In the genomic region with DNA sequence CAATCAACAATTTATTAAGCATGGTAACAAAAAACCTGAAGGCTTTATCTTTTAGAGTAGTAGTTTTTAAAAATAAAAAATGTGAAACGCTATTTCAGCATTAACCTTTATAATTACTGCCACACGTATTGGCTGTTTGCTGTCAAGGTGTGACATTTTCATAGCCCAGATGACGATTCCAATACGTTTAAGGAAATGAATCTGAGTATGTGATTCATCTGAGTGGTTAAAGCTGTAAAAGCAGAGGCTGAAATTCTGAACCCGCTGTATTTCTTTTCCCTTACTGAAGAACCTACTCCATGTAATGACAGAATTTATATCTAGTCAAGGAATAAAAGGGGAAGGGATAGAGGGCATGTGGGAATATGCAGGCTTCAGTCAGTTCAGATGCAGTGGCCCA, we compare ENCODE assay signal across 1 cellular context.
TF ChIP-seq lines count a peak whose summit lies in the region.

No MANE protein-coding gene starts in this region.

TF ChIP-seq in WTC11, 78 proteins besides CTCF, POLR2A, EP300 and RAD21 (continued from another document):
- TF ChIP-seq, protein P1, sequence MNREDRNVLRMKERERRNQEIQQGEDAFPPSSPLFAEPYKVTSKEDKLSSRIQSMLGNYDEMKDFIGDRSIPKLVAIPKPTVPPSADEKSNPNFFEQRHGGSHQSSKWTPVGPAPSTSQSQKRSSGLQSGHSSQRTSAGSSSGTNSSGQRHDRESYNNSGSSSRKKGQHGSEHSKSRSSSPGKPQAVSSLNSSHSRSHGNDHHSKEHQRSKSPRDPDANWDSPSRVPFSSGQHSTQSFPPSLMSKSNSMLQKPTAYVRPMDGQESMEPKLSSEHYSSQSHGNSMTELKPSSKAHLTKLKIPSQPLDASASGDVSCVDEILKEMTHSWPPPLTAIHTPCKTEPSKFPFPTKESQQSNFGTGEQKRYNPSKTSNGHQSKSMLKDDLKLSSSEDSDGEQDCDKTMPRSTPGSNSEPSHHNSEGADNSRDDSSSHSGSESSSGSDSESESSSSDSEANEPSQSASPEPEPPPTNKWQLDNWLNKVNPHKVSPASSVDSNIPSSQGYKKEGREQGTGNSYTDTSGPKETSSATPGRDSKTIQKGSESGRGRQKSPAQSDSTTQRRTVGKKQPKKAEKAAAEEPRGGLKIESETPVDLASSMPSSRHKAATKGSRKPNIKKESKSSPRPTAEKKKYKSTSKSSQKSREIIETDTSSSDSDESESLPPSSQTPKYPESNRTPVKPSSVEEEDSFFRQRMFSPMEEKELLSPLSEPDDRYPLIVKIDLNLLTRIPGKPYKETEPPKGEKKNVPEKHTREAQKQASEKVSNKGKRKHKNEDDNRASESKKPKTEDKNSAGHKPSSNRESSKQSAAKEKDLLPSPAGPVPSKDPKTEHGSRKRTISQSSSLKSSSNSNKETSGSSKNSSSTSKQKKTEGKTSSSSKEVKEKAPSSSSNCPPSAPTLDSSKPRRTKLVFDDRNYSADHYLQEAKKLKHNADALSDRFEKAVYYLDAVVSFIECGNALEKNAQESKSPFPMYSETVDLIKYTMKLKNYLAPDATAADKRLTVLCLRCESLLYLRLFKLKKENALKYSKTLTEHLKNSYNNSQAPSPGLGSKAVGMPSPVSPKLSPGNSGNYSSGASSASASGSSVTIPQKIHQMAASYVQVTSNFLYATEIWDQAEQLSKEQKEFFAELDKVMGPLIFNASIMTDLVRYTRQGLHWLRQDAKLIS (CRISPR knock-in tag; IDR thresholded peaks at IDR 0.05; ENCODE audit: borderline replicate concordance), result no peak
- TF ChIP-seq, protein P2, sequence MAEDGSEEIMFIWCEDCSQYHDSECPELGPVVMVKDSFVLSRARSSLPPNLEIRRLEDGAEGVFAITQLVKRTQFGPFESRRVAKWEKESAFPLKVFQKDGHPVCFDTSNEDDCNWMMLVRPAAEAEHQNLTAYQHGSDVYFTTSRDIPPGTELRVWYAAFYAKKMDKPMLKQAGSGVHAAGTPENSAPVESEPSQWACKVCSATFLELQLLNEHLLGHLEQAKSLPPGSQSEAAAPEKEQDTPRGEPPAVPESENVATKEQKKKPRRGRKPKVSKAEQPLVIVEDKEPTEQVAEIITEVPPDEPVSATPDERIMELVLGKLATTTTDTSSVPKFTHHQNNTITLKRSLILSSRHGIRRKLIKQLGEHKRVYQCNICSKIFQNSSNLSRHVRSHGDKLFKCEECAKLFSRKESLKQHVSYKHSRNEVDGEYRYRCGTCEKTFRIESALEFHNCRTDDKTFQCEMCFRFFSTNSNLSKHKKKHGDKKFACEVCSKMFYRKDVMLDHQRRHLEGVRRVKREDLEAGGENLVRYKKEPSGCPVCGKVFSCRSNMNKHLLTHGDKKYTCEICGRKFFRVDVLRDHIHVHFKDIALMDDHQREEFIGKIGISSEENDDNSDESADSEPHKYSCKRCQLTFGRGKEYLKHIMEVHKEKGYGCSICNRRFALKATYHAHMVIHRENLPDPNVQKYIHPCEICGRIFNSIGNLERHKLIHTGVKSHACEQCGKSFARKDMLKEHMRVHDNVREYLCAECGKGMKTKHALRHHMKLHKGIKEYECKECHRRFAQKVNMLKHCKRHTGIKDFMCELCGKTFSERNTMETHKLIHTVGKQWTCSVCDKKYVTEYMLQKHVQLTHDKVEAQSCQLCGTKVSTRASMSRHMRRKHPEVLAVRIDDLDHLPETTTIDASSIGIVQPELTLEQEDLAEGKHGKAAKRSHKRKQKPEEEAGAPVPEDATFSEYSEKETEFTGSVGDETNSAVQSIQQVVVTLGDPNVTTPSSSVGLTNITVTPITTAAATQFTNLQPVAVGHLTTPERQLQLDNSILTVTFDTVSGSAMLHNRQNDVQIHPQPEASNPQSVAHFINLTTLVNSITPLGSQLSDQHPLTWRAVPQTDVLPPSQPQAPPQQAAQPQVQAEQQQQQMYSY (CRISPR knock-in tag; IDR thresholded peaks at IDR 0.05), result no peak
- TF ChIP-seq, protein P3, sequence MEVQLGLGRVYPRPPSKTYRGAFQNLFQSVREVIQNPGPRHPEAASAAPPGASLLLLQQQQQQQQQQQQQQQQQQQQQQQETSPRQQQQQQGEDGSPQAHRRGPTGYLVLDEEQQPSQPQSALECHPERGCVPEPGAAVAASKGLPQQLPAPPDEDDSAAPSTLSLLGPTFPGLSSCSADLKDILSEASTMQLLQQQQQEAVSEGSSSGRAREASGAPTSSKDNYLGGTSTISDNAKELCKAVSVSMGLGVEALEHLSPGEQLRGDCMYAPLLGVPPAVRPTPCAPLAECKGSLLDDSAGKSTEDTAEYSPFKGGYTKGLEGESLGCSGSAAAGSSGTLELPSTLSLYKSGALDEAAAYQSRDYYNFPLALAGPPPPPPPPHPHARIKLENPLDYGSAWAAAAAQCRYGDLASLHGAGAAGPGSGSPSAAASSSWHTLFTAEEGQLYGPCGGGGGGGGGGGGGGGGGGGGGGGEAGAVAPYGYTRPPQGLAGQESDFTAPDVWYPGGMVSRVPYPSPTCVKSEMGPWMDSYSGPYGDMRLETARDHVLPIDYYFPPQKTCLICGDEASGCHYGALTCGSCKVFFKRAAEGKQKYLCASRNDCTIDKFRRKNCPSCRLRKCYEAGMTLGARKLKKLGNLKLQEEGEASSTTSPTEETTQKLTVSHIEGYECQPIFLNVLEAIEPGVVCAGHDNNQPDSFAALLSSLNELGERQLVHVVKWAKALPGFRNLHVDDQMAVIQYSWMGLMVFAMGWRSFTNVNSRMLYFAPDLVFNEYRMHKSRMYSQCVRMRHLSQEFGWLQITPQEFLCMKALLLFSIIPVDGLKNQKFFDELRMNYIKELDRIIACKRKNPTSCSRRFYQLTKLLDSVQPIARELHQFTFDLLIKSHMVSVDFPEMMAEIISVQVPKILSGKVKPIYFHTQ (CRISPR knock-in tag; IDR thresholded peaks at IDR 0.05), result no peak
- TF ChIP-seq, protein P4, sequence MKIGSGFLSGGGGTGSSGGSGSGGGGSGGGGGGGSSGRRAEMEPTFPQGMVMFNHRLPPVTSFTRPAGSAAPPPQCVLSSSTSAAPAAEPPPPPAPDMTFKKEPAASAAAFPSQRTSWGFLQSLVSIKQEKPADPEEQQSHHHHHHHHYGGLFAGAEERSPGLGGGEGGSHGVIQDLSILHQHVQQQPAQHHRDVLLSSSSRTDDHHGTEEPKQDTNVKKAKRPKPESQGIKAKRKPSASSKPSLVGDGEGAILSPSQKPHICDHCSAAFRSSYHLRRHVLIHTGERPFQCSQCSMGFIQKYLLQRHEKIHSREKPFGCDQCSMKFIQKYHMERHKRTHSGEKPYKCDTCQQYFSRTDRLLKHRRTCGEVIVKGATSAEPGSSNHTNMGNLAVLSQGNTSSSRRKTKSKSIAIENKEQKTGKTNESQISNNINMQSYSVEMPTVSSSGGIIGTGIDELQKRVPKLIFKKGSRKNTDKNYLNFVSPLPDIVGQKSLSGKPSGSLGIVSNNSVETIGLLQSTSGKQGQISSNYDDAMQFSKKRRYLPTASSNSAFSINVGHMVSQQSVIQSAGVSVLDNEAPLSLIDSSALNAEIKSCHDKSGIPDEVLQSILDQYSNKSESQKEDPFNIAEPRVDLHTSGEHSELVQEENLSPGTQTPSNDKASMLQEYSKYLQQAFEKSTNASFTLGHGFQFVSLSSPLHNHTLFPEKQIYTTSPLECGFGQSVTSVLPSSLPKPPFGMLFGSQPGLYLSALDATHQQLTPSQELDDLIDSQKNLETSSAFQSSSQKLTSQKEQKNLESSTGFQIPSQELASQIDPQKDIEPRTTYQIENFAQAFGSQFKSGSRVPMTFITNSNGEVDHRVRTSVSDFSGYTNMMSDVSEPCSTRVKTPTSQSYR (CRISPR knock-in tag; IDR thresholded peaks at IDR 0.05), result no peak
- no peak for TF ChIP-seq TEAD1 (CRISPR knock-in tag; IDR thresholded peaks at IDR 0.05)
- TF ChIP-seq ZNF423 (CRISPR knock-in tag; IDR thresholded peaks at IDR 0.05), result no peak
- TF ChIP-seq SMAD3 (CRISPR knock-in tag; IDR thresholded peaks at IDR 0.05; ENCODE audit: borderline replicate concordance), result no peak
- TF ChIP-seq, protein P5, sequence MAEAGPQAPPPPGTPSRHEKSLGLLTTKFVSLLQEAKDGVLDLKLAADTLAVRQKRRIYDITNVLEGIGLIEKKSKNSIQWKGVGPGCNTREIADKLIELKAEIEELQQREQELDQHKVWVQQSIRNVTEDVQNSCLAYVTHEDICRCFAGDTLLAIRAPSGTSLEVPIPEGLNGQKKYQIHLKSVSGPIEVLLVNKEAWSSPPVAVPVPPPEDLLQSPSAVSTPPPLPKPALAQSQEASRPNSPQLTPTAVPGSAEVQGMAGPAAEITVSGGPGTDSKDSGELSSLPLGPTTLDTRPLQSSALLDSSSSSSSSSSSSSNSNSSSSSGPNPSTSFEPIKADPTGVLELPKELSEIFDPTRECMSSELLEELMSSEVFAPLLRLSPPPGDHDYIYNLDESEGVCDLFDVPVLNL (CRISPR knock-in tag; IDR thresholded peaks at IDR 0.05; ENCODE audit: borderline replicate concordance, low read depth), result no peak
- TF ChIP-seq CREB1 (CRISPR knock-in tag; IDR thresholded peaks at IDR 0.05), result no peak
